ENCODE assay signal across 8 cellular contexts in the genomic region with DNA sequence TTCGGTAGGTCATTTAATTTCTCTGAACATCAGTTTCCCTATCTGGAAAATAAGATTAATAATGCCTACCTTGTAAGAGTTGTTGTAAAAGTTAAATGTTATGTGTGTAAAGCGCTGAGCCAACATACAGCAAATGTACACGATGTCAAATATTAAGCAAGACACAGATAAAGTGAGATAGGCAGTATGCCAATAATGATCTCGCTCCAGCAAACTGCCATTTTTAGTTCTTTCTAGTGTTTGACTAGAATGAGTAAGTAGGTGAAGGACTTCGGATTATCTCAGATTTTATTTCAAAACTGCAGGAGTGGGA. TPM values are rescaled to one million over a fixed set of nuclear protein-coding genes. Genes with fewer than 3 reads are reported as not detected.
DNase-seq lines count a peak whose midpoint lies in the region; ATAC-seq and TF ChIP-seq lines count a peak whose summit lies in the region.

No MANE protein-coding gene starts in this region.

- H3K4me1 ChIP-seq in mucosa of rectum (ENCODE audit: control insufficient read depth in 2 of 2, insufficient read depth in 2 of 2, low read length in 2 of 2), result peaks cover 5 to 10% of the 10 kb centered on the region in 2 donors

- no peaks in the 10 kb centered on the region for H3K9me3 ChIP-seq in mucosa of rectum (ENCODE audit: control insufficient read depth in 2 of 2, low read length in 2 of 2)

- intact Hi-C loops in MCF 10A (cut with micrococcal nuclease), result loop anchor here (2.0 kb wide), 2 partner anchors 20 to 72 kb away; no protein-coding TSS in a partner anchor
- intact Hi-C loops in posterior vena cava (cut with DNase I), result loop anchor here in 1 of 2 donors (5.0 kb wide), 1 partner anchor 72 kb away; a partner anchor contains a TSS

- peak overlapping the region; percentile 91 to 95 for H3K4me3 ChIP-seq in mucosa of rectum (ENCODE audit: low read length in 2 of 2)

- H3K9me3 Mint-ChIP-seq in activated CD8-positive, alpha-beta memory T cell treated with anti-CD3 and anti-CD28 coated beads, Interleukin-2, amount 10 ng/mL, durations not matched to agents 7 days and 5 days (ENCODE audit: low read depth), result no peaks in the 10 kb centered on the region
- no peaks in the 10 kb centered on the region for H3K9me3 Mint-ChIP-seq in MCF 10A (ENCODE audit: unreplicated experiment)

- H3K36me3 ChIP-seq in mucosa of rectum (ENCODE audit: control insufficient read depth in 2 of 2, insufficient read depth in 2 of 2, low read length in 2 of 2), result no peaks in the 10 kb centered on the region

- POLR2A ChIA-PET in MCF 10A (lab: Yijun Ruan, JAX), result interaction anchor here (0.6 to 6.6 kb wide), 18 partner anchors 11 to 1868 kb away, joined by 3 to 63 read pairs (median 6); a partner anchor contains a TSS

- no peaks in the 10 kb centered on the region for H3K27me3 ChIP-seq in mucosa of rectum (ENCODE audit: control insufficient read depth in 2 of 2, insufficient read depth in 2 of 2, low read length in 2 of 2)

- no peak for DNase-seq in activated CD8-positive, alpha-beta memory T cell treated with anti-CD3 and anti-CD28 coated beads, Interleukin-2, amount 10 ng/mL, durations not matched to agents 7 days and 5 days
- no peak for DNase-seq in activated CD8-positive, alpha-beta memory T cell treated with anti-CD3 and anti-CD28 coated beads, Interleukin-2, amount 50 U/mL, for 4 hours
- DNase-seq in MCF 10A (ENCODE audit: unreplicated experiment) (no peak), posterior vena cava (ENCODE audit: low spot score) (no peak), MV-4-11 (lab: John Stamatoyannopoulos, UW) (no peak)

- no peak for TF ChIP-seq CTCF in MCF 10A (IDR thresholded peaks at IDR 0.05; ENCODE audit: unreplicated experiment)

- peak overlapping the region; percentile 96 to 98 for H3K9ac ChIP-seq in mucosa of rectum (ENCODE audit: low read depth in 1 of 2, low read length in 2 of 2)

- peak overlapping the region; percentile 96 for H3K27ac Mint-ChIP-seq in activated CD8-positive, alpha-beta memory T cell treated with anti-CD3 and anti-CD28 coated beads, Interleukin-2, amount 10 ng/mL, durations not matched to agents 7 days and 5 days
- H3K27ac Mint-ChIP-seq in MCF 10A (ENCODE audit: low read depth, unreplicated experiment), result peak overlapping the region; percentile 81

- H3K4me3 Mint-ChIP-seq in activated CD8-positive, alpha-beta memory T cell treated with anti-CD3 and anti-CD28 coated beads, Interleukin-2, amount 10 ng/mL, durations not matched to agents 7 days and 5 days, result peak overlapping the region; percentile 91
- H3K4me3 Mint-ChIP-seq in MCF 10A (ENCODE audit: unreplicated experiment), result peak overlapping the region; percentile 89

- H3K27me3 Mint-ChIP-seq in activated CD8-positive, alpha-beta memory T cell treated with anti-CD3 and anti-CD28 coated beads, Interleukin-2, amount 10 ng/mL, durations not matched to agents 7 days and 5 days, result no peaks in the 10 kb centered on the region
- H3K27me3 Mint-ChIP-seq in MCF 10A (ENCODE audit: insufficient read depth, unreplicated experiment), result no peaks in the 10 kb centered on the region

- no TSS peak for BruUV-seq in MCF 10A (replicated peaks; lab: Mats Ljungman, UMichigan)

- peak; percentile 3 for ATAC-seq in activated CD8-positive, alpha-beta memory T cell treated with anti-CD3 and anti-CD28 coated beads, Interleukin-2, amount 10 ng/mL, durations not matched to agents 7 days and 5 days
- peak; percentile 5 for ATAC-seq in HG03442 (IDR thresholded peaks at IDR 0.05; ENCODE audit: unreplicated experiment)
- no peak for ATAC-seq in HG02763 (IDR thresholded peaks at IDR 0.05; ENCODE audit: unreplicated experiment)

- peaks cover 46% of the 10 kb centered on the region for H3K4me1 Mint-ChIP-seq in activated CD8-positive, alpha-beta memory T cell treated with anti-CD3 and anti-CD28 coated beads, Interleukin-2, amount 10 ng/mL, durations not matched to agents 7 days and 5 days
- peaks cover 14% of the 10 kb centered on the region for H3K4me1 Mint-ChIP-seq in MCF 10A (ENCODE audit: insufficient read depth, unreplicated experiment)

- peak overlapping the region; percentile 89 to 94 for H3K27ac ChIP-seq in mucosa of rectum (ENCODE audit: low read depth in 2 of 2, low read length in 2 of 2)

- peaks cover 25% of the 10 kb centered on the region for H3K36me3 Mint-ChIP-seq in activated CD8-positive, alpha-beta memory T cell treated with anti-CD3 and anti-CD28 coated beads, Interleukin-2, amount 10 ng/mL, durations not matched to agents 7 days and 5 days
- peaks cover 23% of the 10 kb centered on the region for H3K36me3 Mint-ChIP-seq in MCF 10A (ENCODE audit: insufficient read depth, unreplicated experiment)

- CTCF ChIA-PET in activated CD8-positive, alpha-beta memory T cell treated with anti-CD3 and anti-CD28 coated beads, Interleukin-2, amount 10 ng/mL, durations not matched to agents 7 days and 5 days (lab: Charles Lee), result interaction anchor here (0.9 to 3.7 kb wide), 10 partner anchors 12 to 588 kb away, joined by 3 to 39 read pairs (median 10); a partner anchor contains a TSS
- CTCF ChIA-PET in MCF 10A (lab: Yijun Ruan, JAX), result interaction anchor here (0.7 to 2.9 kb wide), 11 partner anchors 10 to 1735 kb away, joined by 3 to 23 read pairs (median 8); no protein-coding TSS in a partner anchor

RNA-seq across cellular contexts. Expression of a gene that starts 0.8 kb away (rescaled TPM):
- 10 to 100 TPM; 62.8 to 68.0 TPM for total RNA-seq in activated CD8-positive, alpha-beta memory T cell treated with anti-CD3 and anti-CD28 coated beads, Interleukin-2, amount 10 ng/mL, durations not matched to agents 7 days and 5 days
- total RNA-seq in MCF 10A (2022) (71.4 and 96.4 TPM in 2 replicates), posterior vena cava (10 to 100 TPM; 58.3 to 63.9 TPM)
